In genomic region chr21:15875286-15875685, GRCh38 we compare ENCODE assay signal across 24 cellular contexts.
"Had no signal": no experiment of that assay in that cellular context is flagged by ENCODE, and none has a peak within 500 bp of the region (broad histone marks: within the 10 kb centered on the region; RNA-seq: fewer than 3 reads in every experiment).

No MANE protein-coding gene starts in this region.

- H3K4me3 Mint-ChIP-seq: immature natural killer cell; naive thymus-derived CD8-positive, alpha-beta T cell; nephron progenitor cell; stimulated activated naive B cell treated with anti-CD40 and anti-IgM and Interleukin-4, amounts not matched to agents 10 μg/mL and 1 μg/mL and 100 μg/mL, for 72 hours; stimulated activated naive CD8-positive, alpha-beta T cell treated with anti-CD3 and anti-CD28 coated beads, Interleukin-15, Interleukin-2, amounts not matched to agents 100 ng/mL and 50 ng/mL, for 24 hours had no signal

- H3K36me3 ChIP-seq: ovary had no signal

- H3K27me3 Mint-ChIP-seq: naive thymus-derived CD8-positive, alpha-beta T cell; stimulated activated naive B cell treated with anti-CD40 and anti-IgM and Interleukin-4, amounts not matched to agents 10 μg/mL and 1 μg/mL and 100 μg/mL, for 72 hours; stimulated activated naive CD8-positive, alpha-beta T cell treated with anti-CD3 and anti-CD28 coated beads, Interleukin-15, Interleukin-2, amounts not matched to agents 100 ng/mL and 50 ng/mL, for 24 hours had no signal

- H3K4me1 ChIP-seq: esophagus muscularis mucosa, foreskin keratinocyte, lower lobe of right lung, psoas muscle, sigmoid colon, tibial nerve had no signal

- H3K9me3 Mint-ChIP-seq: immature natural killer cell had no signal

- FAIRE-seq: keratinocyte, urothelium cell line had no signal

- H3K4me1 Mint-ChIP-seq: immature natural killer cell; naive thymus-derived CD8-positive, alpha-beta T cell; nephron progenitor cell had no signal

- H3K9me3 ChIP-seq: lower lobe of right lung, ovary, sigmoid colon, thoracic aorta had no signal

- H3K4me3 ChIP-seq: dorsolateral prefrontal cortex, esophagus muscularis mucosa, lower lobe of right lung, ovary, psoas muscle, sigmoid colon, thoracic aorta, tibial nerve, upper lobe of left lung had no signal

- DNase-seq: cortex of kidney; dorsolateral prefrontal cortex; effector CD4-positive, alpha-beta T cell; foreskin keratinocyte; hypothalamus; immature natural killer cell; left ventricle myocardium superior; lower lobe of right lung; naive thymus-derived CD8-positive, alpha-beta T cell; nephron progenitor cell; occipital lobe; ovary; psoas muscle; right cardiac atrium; sigmoid colon; stimulated activated CD4-positive, alpha-beta T cell treated with anti-CD3 and anti-CD28 coated beads, Interleukin-4, amount 100 ng/mL, for 4 hours; stimulated activated naive B cell treated with anti-CD40 and anti-IgM and Interleukin-4, amounts not matched to agents 10 μg/mL and 1 μg/mL and 100 μg/mL, for 72 hours; upper lobe of left lung had no signal

- H3K27ac ChIP-seq: dorsolateral prefrontal cortex, esophagus muscularis mucosa, foreskin keratinocyte, lower lobe of right lung, ovary, psoas muscle, sigmoid colon, thoracic aorta, tibial nerve had no signal

- H3K27me3 ChIP-seq: dorsolateral prefrontal cortex, esophagus muscularis mucosa, foreskin keratinocyte, ovary, sigmoid colon, tibial nerve, upper lobe of left lung had no signal

- H3K27ac Mint-ChIP-seq: stimulated activated naive B cell treated with anti-CD40 and anti-IgM and Interleukin-4, amounts not matched to agents 10 μg/mL and 1 μg/mL and 100 μg/mL, for 72 hours; stimulated activated naive CD8-positive, alpha-beta T cell treated with anti-CD3 and anti-CD28 coated beads, Interleukin-15, Interleukin-2, amounts not matched to agents 100 ng/mL and 50 ng/mL, for 24 hours had no signal
